In genomic region chr2:146821836-146822316, GRCh38 we compare ENCODE assay signal across 16 cellular contexts.
DNase-seq lines count a peak whose midpoint lies in the region; ATAC-seq, FAIRE-seq and TF ChIP-seq lines count a peak whose summit lies in the region.
"Had no signal": no experiment of that assay in that cellular context is flagged by ENCODE, and none has a peak within 500 bp of the region (broad histone marks: within the 10 kb centered on the region; RNA-seq: fewer than 3 reads in every experiment).

No MANE protein-coding gene starts in this region.

- no peaks in the 10 kb centered on the region for H3K36me3 Mint-ChIP-seq in CD8-positive, alpha-beta memory T cell

- no peaks in the 10 kb centered on the region for H3K4me1 Mint-ChIP-seq in CD8-positive, alpha-beta memory T cell
- H3K4me1 Mint-ChIP-seq: activated naive CD8-positive, alpha-beta T cell treated with anti-CD3 and anti-CD28 coated beads, Interleukin-2, amount 50 U/mL, for 24 hours had no signal

- in situ Hi-C loops in IMR-90 (cut with MboI; ENCODE audit: low sequenced_read_pairs), result no loop called here
- in situ Hi-C loops in mammary epithelial cell (cut with MboI; ENCODE audit: low sequenced_read_pairs in 2 of 2), result no loop called here

- H3K4me1 ChIP-seq in IMR-90 (ENCODE audit: control insufficient read depth, insufficient read depth, low read length) (no peaks in the 10 kb centered on the region), mammary epithelial cell (ENCODE audit: insufficient read depth, low read length) (peaks cover 30% of the 10 kb centered on the region)
- no peaks in the 10 kb centered on the region for H3K4me1 ChIP-seq in CD8-positive, alpha-beta memory T cell (ENCODE audit: insufficient read depth, low read length)
- H3K4me1 ChIP-seq: pancreas had no signal

- no peak overlapping the region for H3K18ac ChIP-seq in IMR-90 (ENCODE audit: low read depth, low read length)

- intact Hi-C loops in IMR-90 (cut with micrococcal nuclease) (no loop called here), mammary epithelial cell (cut with micrococcal nuclease) (loop anchor here (5.0 kb wide), 2 partner anchors 50 to 105 kb away; no protein-coding TSS in a partner anchor)

- TF ChIP-seq CTCF in IMR-90 (conservative IDR thresholded peaks at IDR 0.05; ENCODE audit: low read depth, low read length) (no peak), mammary epithelial cell (conservative IDR thresholded peaks at IDR 0.05 in 1 of 2, IDR thresholded peaks at IDR 0.05 in 1 of 2; ENCODE audit: extremely low read depth in 1 of 2, insufficient read depth in 1 of 2, low read depth in 1 of 2, low read length in 2 of 2) (peak; percentile 14 to 30)

- no peak for TF ChIP-seq POLR2A in IMR-90 (IDR thresholded peaks at IDR 0.05; ENCODE audit: low read depth, low read length)

- H2BK15ac ChIP-seq in IMR-90 (ENCODE audit: low read depth, low read length), result no peak overlapping the region

- H3K36me3 ChIP-seq in IMR-90 (ENCODE audit: control insufficient read depth, insufficient read depth, low read length) (no peaks in the 10 kb centered on the region), mammary epithelial cell (ENCODE audit: insufficient read depth, low read length) (no peaks in the 10 kb centered on the region)
- no peaks in the 10 kb centered on the region for H3K36me3 ChIP-seq in CD8-positive, alpha-beta memory T cell (ENCODE audit: insufficient read depth, low read length)
- H3K36me3 ChIP-seq: pancreas had no signal

- CTCF ChIA-PET in IMR-90 (lab: Yijun Ruan, JAX), result interaction anchor here (0.7 kb wide), 1 partner anchor 980 kb away, joined by 7 read pairs; no protein-coding TSS in a partner anchor
- CTCF ChIA-PET in mammary epithelial cell (lab: Charles Lee; ENCODE audit: low non-redundant PET), result no interaction called here
- CTCF ChIA-PET in CD8-positive, alpha-beta memory T cell (lab: Charles Lee), result no interaction called here

- BruUV-seq in IMR-90 (replicated peaks; lab: Mats Ljungman, UMichigan) (no TSS peak), mammary epithelial cell (replicated peaks; lab: Mats Ljungman, UMichigan) (no TSS peak)

- no peak overlapping the region for H2BK5ac ChIP-seq in IMR-90 (ENCODE audit: low read depth, low read length, poor library complexity, severe bottlenecking)

- dilution Hi-C loops in IMR-90 (cut with HindIII; ENCODE audit: low sequenced_read_pairs, unreplicated experiment), result no loop called here
- dilution Hi-C loops in mammary epithelial cell (cut with HindIII; ENCODE audit: low sequenced_read_pairs), result no loop called here

- H3K27ac ChIP-seq in IMR-90 (ENCODE audit: insufficient read depth, low read length), result no peak overlapping the region
- peak overlapping the region; percentile 59 for H3K27ac ChIP-seq in mammary epithelial cell (ENCODE audit: insufficient read depth, low read depth, low read length)
- H3K27ac ChIP-seq in CD8-positive, alpha-beta memory T cell (ENCODE audit: low read depth, low read length), result no peak overlapping the region
- H3K27ac ChIP-seq: pancreas had no signal

- H3K9me3 Mint-ChIP-seq in CD8-positive, alpha-beta memory T cell, result peaks cover 0 to 6% (median 0%) of the 10 kb centered on the region in 5 donors

- no peak overlapping the region for H3K27ac Mint-ChIP-seq in CD8-positive, alpha-beta memory T cell
- H3K27ac Mint-ChIP-seq: activated naive CD8-positive, alpha-beta T cell treated with anti-CD3 and anti-CD28 coated beads, Interleukin-2, amount 50 U/mL, for 24 hours; CD4-positive, alpha-beta T cell had no signal

- H3K56ac ChIP-seq in IMR-90 (ENCODE audit: extremely low read depth, insufficient read depth, low read length), result no peak overlapping the region

- no peak for FAIRE-seq in frontal cortex (lab: Jason Lieb, UNC)
- FAIRE-seq: pancreas had no signal

- no peak overlapping the region for H4K8ac ChIP-seq in IMR-90 (ENCODE audit: low read depth in 2 of 2, low read length in 2 of 2)

- no peak overlapping the region for H3K4me3 ChIP-seq in IMR-90 (ENCODE audit: insufficient read depth, low read depth, low read length)
- peak overlapping the region in 1 of 3 experiments; percentile 35 for H3K4me3 ChIP-seq in mammary epithelial cell (replicated peaks in 1 of 3; ENCODE audit: insufficient read depth in 1 of 3, low read depth in 2 of 3, low read length in 3 of 3)
- H3K4me3 ChIP-seq in CD8-positive, alpha-beta memory T cell (ENCODE audit: low read length), result no peak overlapping the region
- H3K4me3 ChIP-seq: pancreas had no signal

- no peak overlapping the region for H4K91ac ChIP-seq in IMR-90 (ENCODE audit: insufficient read depth, low read depth, low read length)

- H2BK20ac ChIP-seq in IMR-90 (ENCODE audit: low read depth, low read length), result no peak overlapping the region

- no peak overlapping the region for H2AK9ac ChIP-seq in IMR-90 (replicated peaks; ENCODE audit: low read depth, low read length, poor library complexity)

- TF ChIP-seq RAD21 in IMR-90 (IDR thresholded peaks at IDR 0.05; ENCODE audit: low read length), result no peak

- H3K4me2 ChIP-seq in IMR-90 (ENCODE audit: low read depth, low read length) (no peak overlapping the region; the same call in 1 of the 2 replicates), mammary epithelial cell (ENCODE audit: insufficient read depth, low read depth, low read length) (peak overlapping the region; percentile 62)

- no peaks in the 10 kb centered on the region for H3K9me1 ChIP-seq in IMR-90 (ENCODE audit: insufficient read depth, low read length)

- no peaks in the 10 kb centered on the region for H3K27me3 ChIP-seq in IMR-90 (ENCODE audit: control insufficient read depth, insufficient read depth, low read length)
- no peaks in the 10 kb centered on the region for H3K27me3 ChIP-seq in mammary epithelial cell (ENCODE audit: insufficient read depth, low read length)
- no peaks in the 10 kb centered on the region for H3K27me3 ChIP-seq in CD8-positive, alpha-beta memory T cell (ENCODE audit: insufficient read depth, low read length, poor library complexity, severe bottlenecking)
- H3K27me3 ChIP-seq: pancreas had no signal

- POLR2A ChIA-PET in IMR-90 (lab: Charles Lee; ENCODE audit: unreplicated experiment), result no interaction called here
- POLR2A ChIA-PET in CD8-positive, alpha-beta memory T cell (lab: Charles Lee), result no interaction called here

- H2AK5ac ChIP-seq in IMR-90 (ENCODE audit: low read depth, low read length), result no peak overlapping the region

- H3K4ac ChIP-seq in IMR-90 (ENCODE audit: low read depth, low read length), result no peak overlapping the region

- no peaks in the 10 kb centered on the region for H3K27me3 Mint-ChIP-seq in CD8-positive, alpha-beta memory T cell
- H3K27me3 Mint-ChIP-seq: activated naive CD8-positive, alpha-beta T cell treated with anti-CD3 and anti-CD28 coated beads, Interleukin-2, amount 50 U/mL, for 24 hours; CD4-positive, alpha-beta T cell had no signal

- DNase-seq in COLO829 (ENCODE audit: low spot score) (peak; percentile 56), IMR-90 (peak; percentile 32), mammary epithelial cell (peak; percentile 61), lung microvascular endothelial cell (ENCODE audit: low read depth in 2 of 2) (peak; percentile 77 to 92), frontal cortex (ENCODE audit: low spot score in 2 of 2) (no peak)
- no peak for DNase-seq in CD8-positive, alpha-beta memory T cell
- DNase-seq: activated naive CD8-positive, alpha-beta T cell treated with anti-CD3 and anti-CD28 coated beads, Interleukin-2, amount 50 U/mL, for 24 hours; CD4-positive, alpha-beta T cell; effector CD8-positive, alpha-beta T cell; mesendoderm; NCI-H1694 treated with DMSO at 0.1 percent for 48 hours; pancreas; stimulated activated CD4-positive, alpha-beta T cell treated with anti-CD3 and anti-CD28 coated beads, Interleukin-2, amount 100 ng/mL, for 48 hours; stimulated activated naive CD4-positive, alpha-beta T cell treated with Interleukin-2 at 50 U/mL for 16 hours had no signal

- peak; percentile 74 for ATAC-seq in IMR-90 (ENCODE audit: low read depth)
- no peak for ATAC-seq in GM18502 (IDR thresholded peaks at IDR 0.05; ENCODE audit: poor library complexity, unreplicated experiment)
- no peak for ATAC-seq in HG02798 (IDR thresholded peaks at IDR 0.05; ENCODE audit: poor library complexity, unreplicated experiment)
- ATAC-seq: activated naive CD8-positive, alpha-beta T cell treated with anti-CD3 and anti-CD28 coated beads, Interleukin-2, amount 50 U/mL, for 24 hours; pancreas had no signal

- H4K5ac ChIP-seq in IMR-90 (ENCODE audit: low read depth, low read length), result no peak overlapping the region

- H2AFZ ChIP-seq in IMR-90 (replicated peaks; ENCODE audit: low read length, poor library complexity), result no peak overlapping the region
- H2AFZ ChIP-seq in mammary epithelial cell (ENCODE audit: low read depth, low read length), result no peak overlapping the region

- no peaks in the 10 kb centered on the region for H3K79me1 ChIP-seq in IMR-90 (ENCODE audit: low read depth in 1 of 2, low read length in 2 of 2)

- no peak overlapping the region for H3K14ac ChIP-seq in IMR-90 (replicated peaks; ENCODE audit: low read depth, low read length)

- no peaks in the 10 kb centered on the region for H3K79me2 ChIP-seq in mammary epithelial cell (ENCODE audit: insufficient read depth, low read length)

- WGBS in IMR-90 (ENCODE audit: extremely low coverage in 2 of 2, insufficient read length in 1 of 2), 2 experiments, result no CpG with 5 or more reads among the region's 2 CpGs
- WGBS in mammary epithelial cell (ENCODE audit: low coverage, missing lambda C conversion rate), result 9% methylated on average over 2 of the region's 2 CpGs

- no peak overlapping the region for H3K4me3 Mint-ChIP-seq in CD8-positive, alpha-beta memory T cell
- H3K4me3 Mint-ChIP-seq: activated naive CD8-positive, alpha-beta T cell treated with anti-CD3 and anti-CD28 coated beads, Interleukin-2, amount 50 U/mL, for 24 hours; CD4-positive, alpha-beta T cell had no signal

- no peaks in the 10 kb centered on the region; the same call in 1 of the 2 replicates for H3K9me3 ChIP-seq in IMR-90 (ENCODE audit: control insufficient read depth, insufficient read depth, low read length)
- H3K9me3 ChIP-seq in mammary epithelial cell (replicated peaks; ENCODE audit: insufficient read depth, low read length), result peaks cover 4% of the 10 kb centered on the region
- no peaks in the 10 kb centered on the region for H3K9me3 ChIP-seq in CD8-positive, alpha-beta memory T cell (ENCODE audit: low read length)
- H3K9me3 ChIP-seq: pancreas had no signal

- H4K20me1 ChIP-seq in IMR-90 (ENCODE audit: insufficient read depth, low read length) (no peaks in the 10 kb centered on the region), mammary epithelial cell (ENCODE audit: insufficient read depth, low read length) (no peaks in the 10 kb centered on the region)

- no peak overlapping the region for H3K23ac ChIP-seq in IMR-90 (ENCODE audit: low read depth, low read length)

- H3K9ac ChIP-seq in IMR-90 (ENCODE audit: low read depth, low read length), result no peak overlapping the region
- no peak overlapping the region for H3K9ac ChIP-seq in mammary epithelial cell (ENCODE audit: insufficient read depth, low read length)

- H2BK120ac ChIP-seq in IMR-90 (ENCODE audit: low read depth, low read length), result no peak overlapping the region

TF ChIP-seq in IMR-90, 13 proteins besides CTCF, POLR2A, EP300 and RAD21 (continues in another document):
- no peak for TF ChIP-seq MAZ (IDR thresholded peaks at IDR 0.05; ENCODE audit: borderline replicate concordance, low read depth, low read length)
- TF ChIP-seq CEBPB (IDR thresholded peaks at IDR 0.05; ENCODE audit: low read depth, low read length), result no peak
- TF ChIP-seq MXI1 (IDR thresholded peaks at IDR 0.05; ENCODE audit: borderline replicate concordance, low read depth, low read length), result no peak
- TF ChIP-seq NFE2L2 (IDR thresholded peaks at IDR 0.05; ENCODE audit: low read depth, low read length), result no peak

Comparison
In these comparisons a context has a peak if more than half of its experiments do, and no peak if none do; other contexts are left out.
1. DNase-seq: peak in COLO829 (single experiment), IMR-90 (single experiment), mammary epithelial cell (single experiment) and lung microvascular endothelial cell (2 of 2); none in CD8-positive, alpha-beta memory T cell (0 of 5) and frontal cortex (0 of 2).